Comparison of ENCODE assay signal across 23 cellular contexts in the genomic region with DNA sequence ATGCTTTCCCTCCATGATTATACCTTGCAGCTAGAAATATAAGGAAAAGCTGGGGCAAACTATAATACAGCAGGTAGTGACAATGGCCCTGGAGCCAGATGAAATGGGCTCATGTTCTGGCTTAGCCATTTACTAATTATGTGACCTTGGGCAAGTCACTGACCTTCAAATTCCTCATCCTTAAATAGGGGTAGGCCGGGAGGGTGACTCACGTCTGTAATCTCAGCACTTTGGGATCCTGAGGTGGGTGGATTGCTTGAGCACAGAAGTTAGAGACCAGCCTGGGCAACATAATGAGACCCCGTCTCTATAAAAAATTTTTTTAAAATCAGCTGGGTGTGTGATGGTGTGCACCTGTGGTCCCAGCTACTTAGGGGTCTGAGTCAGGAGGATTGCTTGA.
DNase-seq lines count a peak whose midpoint lies in the region; ATAC-seq and TF ChIP-seq lines count a peak whose summit lies in the region.
"Had no signal": no experiment of that assay in that cellular context is flagged by ENCODE, and none has a peak within 500 bp of the region (broad histone marks: within the 10 kb centered on the region; RNA-seq: fewer than 3 reads in every experiment).

No MANE protein-coding gene starts in this region.

- ATAC-seq in heart left ventricle (peak in 3 of 4 donors; percentile 6 to 27 (median 9)), HG02852 (IDR thresholded peaks at IDR 0.05; ENCODE audit: unreplicated experiment) (no peak)
- ATAC-seq: activated CD8-positive, alpha-beta T cell treated with anti-CD3 and anti-CD28 coated beads for 36 hours; stimulated activated naive B cell treated with anti-CD40 and anti-IgM and Interleukin-4, amounts not matched to agents 10 μg/mL and 1 μg/mL and 100 μg/mL, for 72 hours; T-helper 17 cell had no signal

- DNase-seq in heart left ventricle, result no peak
- DNase-seq in cardiac septum (ENCODE audit: low spot score), result no peak
- DNase-seq in choroid plexus epithelial cell (ENCODE audit: low read depth), result peak; percentile 40
- DNase-seq in myocyte (ENCODE audit: low read depth), result peak; percentile 32
- DNase-seq in SIG-M5 (lab: John Stamatoyannopoulos, UW), result no peak
- DNase-seq in occipital lobe (lab: John Stamatoyannopoulos, UW), result no peak
- DNase-seq in activated naive CD4-positive, alpha-beta T cell treated with anti-CD3 and anti-CD28 coated beads, Interleukin-2, amount 10 ng/mL, durations not matched to agents 7 days and 5 days, result no peak
- DNase-seq: activated B cell treated with CpG ODN at 0.5 μM for 24 hours; activated CD8-positive, alpha-beta T cell treated with anti-CD3 and anti-CD28 coated beads for 36 hours; activated T-cell treated with anti-CD3 and anti-CD28 coated beads, Interleukin-2, amount 50 U/mL, for 1 hour; BE2C; colonic mucosa; GDM1; GOT3; Karpas-422; NCI-H1105 treated with DMSO at 0.1 percent for 48 hours; NCI-H526; stimulated activated naive B cell treated with anti-CD40 and anti-IgM and Interleukin-4, amounts not matched to agents 10 μg/mL and 1 μg/mL and 100 μg/mL, for 72 hours; T-helper 17 cell had no signal

- peaks cover 0 to 22% (median 13%) of the 10 kb centered on the region in 12 donors for H3K4me1 ChIP-seq in heart left ventricle
- H3K4me1 ChIP-seq: BE2C, colonic mucosa had no signal

- H3K4me3 ChIP-seq in heart left ventricle, result no peak overlapping the region
- H3K4me3 ChIP-seq in choroid plexus epithelial cell (ENCODE audit: low read depth, low read length), result no peak overlapping the region
- H3K4me3 ChIP-seq: colonic mucosa had no signal

- H3K36me3 ChIP-seq in heart left ventricle, result no peaks in the 10 kb centered on the region
- H3K36me3 ChIP-seq: BE2C, colonic mucosa had no signal

- no peaks in the 10 kb centered on the region for H3K4me1 Mint-ChIP-seq in activated naive CD4-positive, alpha-beta T cell treated with anti-CD3 and anti-CD28 coated beads, Interleukin-2, amount 10 ng/mL, durations not matched to agents 7 days and 5 days
- H3K4me1 Mint-ChIP-seq: activated B cell treated with CpG ODN at 0.5 μM for 24 hours; activated naive CD4-positive, alpha-beta T cell treated with anti-CD3 and anti-CD28 coated beads, Interleukin-2, amount 50 U/mL, for 24 hours; stimulated activated naive B cell treated with anti-CD40 and anti-IgM and Interleukin-4, amounts not matched to agents 10 μg/mL and 1 μg/mL and 100 μg/mL, for 72 hours; T-helper 17 cell had no signal

- H3K36me3 Mint-ChIP-seq in activated naive CD4-positive, alpha-beta T cell treated with anti-CD3 and anti-CD28 coated beads, Interleukin-2, amount 10 ng/mL, durations not matched to agents 7 days and 5 days, result no peaks in the 10 kb centered on the region
- H3K36me3 Mint-ChIP-seq: activated naive CD4-positive, alpha-beta T cell treated with anti-CD3 and anti-CD28 coated beads, Interleukin-2, amount 50 U/mL, for 24 hours; mesothelial cell of epicardium; stimulated activated naive B cell treated with anti-CD40 and anti-IgM and Interleukin-4, amounts not matched to agents 10 μg/mL and 1 μg/mL and 100 μg/mL, for 72 hours had no signal

- H3K27me3 Mint-ChIP-seq in activated naive CD4-positive, alpha-beta T cell treated with anti-CD3 and anti-CD28 coated beads, Interleukin-2, amount 10 ng/mL, durations not matched to agents 7 days and 5 days, result no peaks in the 10 kb centered on the region
- H3K27me3 Mint-ChIP-seq: activated CD8-positive, alpha-beta T cell treated with anti-CD3 and anti-CD28 coated beads for 36 hours; activated naive CD4-positive, alpha-beta T cell treated with anti-CD3 and anti-CD28 coated beads, Interleukin-2, amount 50 U/mL, for 24 hours; stimulated activated naive B cell treated with anti-CD40 and anti-IgM and Interleukin-4, amounts not matched to agents 10 μg/mL and 1 μg/mL and 100 μg/mL, for 72 hours had no signal

- TF ChIP-seq POLR2A in heart left ventricle (IDR thresholded peaks at IDR 0.05), result no peak

- intact Hi-C loops in heart left ventricle (cut with DNase I), result no loop called here
- intact Hi-C loops in cardiac septum (cut with DNase I), result no loop called here

- no peaks in the 10 kb centered on the region for H3K9me3 ChIP-seq in heart left ventricle
- H3K9me3 ChIP-seq: BE2C, colonic mucosa had no signal

- H3K27me3 ChIP-seq in heart left ventricle, result no peaks in the 10 kb centered on the region
- H3K27me3 ChIP-seq: BE2C, colonic mucosa had no signal

- no peaks in the 10 kb centered on the region for H3K9me3 Mint-ChIP-seq in activated naive CD4-positive, alpha-beta T cell treated with anti-CD3 and anti-CD28 coated beads, Interleukin-2, amount 10 ng/mL, durations not matched to agents 7 days and 5 days
- H3K9me3 Mint-ChIP-seq: activated B cell treated with CpG ODN at 0.5 μM for 24 hours; activated CD8-positive, alpha-beta T cell treated with anti-CD3 and anti-CD28 coated beads for 36 hours; activated naive CD4-positive, alpha-beta T cell treated with anti-CD3 and anti-CD28 coated beads, Interleukin-2, amount 50 U/mL, for 24 hours; mesothelial cell of epicardium; stimulated activated naive B cell treated with anti-CD40 and anti-IgM and Interleukin-4, amounts not matched to agents 10 μg/mL and 1 μg/mL and 100 μg/mL, for 72 hours had no signal

- CTCF ChIA-PET in activated naive CD4-positive, alpha-beta T cell treated with anti-CD3 and anti-CD28 coated beads, Interleukin-2, amount 10 ng/mL, durations not matched to agents 7 days and 5 days (lab: Charles Lee), result no interaction called here

- 59 to 69% (median 64%) methylated on average over 3 of the region's 3 CpGs for WGBS in heart left ventricle, 4 donors

- H3K27ac ChIP-seq in heart left ventricle, result peak overlapping the region in 9 of 12 donors; percentile 6 to 63 (median 47)
- H3K27ac ChIP-seq: 22Rv1, colonic mucosa had no signal

- H3K4me3 Mint-ChIP-seq in activated naive CD4-positive, alpha-beta T cell treated with anti-CD3 and anti-CD28 coated beads, Interleukin-2, amount 10 ng/mL, durations not matched to agents 7 days and 5 days, result no peak overlapping the region
- H3K4me3 Mint-ChIP-seq: activated B cell treated with CpG ODN at 0.5 μM for 24 hours; activated CD8-positive, alpha-beta T cell treated with anti-CD3 and anti-CD28 coated beads for 36 hours; activated naive CD4-positive, alpha-beta T cell treated with anti-CD3 and anti-CD28 coated beads, Interleukin-2, amount 50 U/mL, for 24 hours; mesothelial cell of epicardium; stimulated activated naive B cell treated with anti-CD40 and anti-IgM and Interleukin-4, amounts not matched to agents 10 μg/mL and 1 μg/mL and 100 μg/mL, for 72 hours; T-helper 17 cell had no signal

- TF ChIP-seq CTCF in heart left ventricle (IDR thresholded peaks at IDR 0.05) (no peak), choroid plexus epithelial cell (conservative IDR thresholded peaks at IDR 0.05; ENCODE audit: low read depth, low read length) (no peak)

- H3K27ac Mint-ChIP-seq in activated naive CD4-positive, alpha-beta T cell treated with anti-CD3 and anti-CD28 coated beads, Interleukin-2, amount 10 ng/mL, durations not matched to agents 7 days and 5 days, result no peak overlapping the region
- H3K27ac Mint-ChIP-seq: activated B cell treated with CpG ODN at 0.5 μM for 24 hours; activated CD8-positive, alpha-beta T cell treated with anti-CD3 and anti-CD28 coated beads for 36 hours; activated naive CD4-positive, alpha-beta T cell treated with anti-CD3 and anti-CD28 coated beads, Interleukin-2, amount 50 U/mL, for 24 hours; mesothelial cell of epicardium; stimulated activated naive B cell treated with anti-CD40 and anti-IgM and Interleukin-4, amounts not matched to agents 10 μg/mL and 1 μg/mL and 100 μg/mL, for 72 hours; T-helper 17 cell had no signal

Comparison
In these comparisons a context has a peak if more than half of its experiments do, and no peak if none do; other contexts are left out.
1. DNase-seq: peak in choroid plexus epithelial cell (single experiment) and myocyte (single experiment); none in heart left ventricle (0 of 5), cardiac septum (single experiment), SIG-M5 (single experiment), occipital lobe (single experiment) and activated naive CD4-positive, alpha-beta T cell treated with anti-CD3 and anti-CD28 coated beads, Interleukin-2, amount 10 ng/mL, durations not matched to agents 7 days and 5 days (single experiment).